ENCODE assay signal across 8 cellular contexts in genomic region chr2:238203973-238204683, GRCh38. TPM values are rescaled to one million over a fixed set of nuclear protein-coding genes. Genes with fewer than 3 reads are reported as not detected.
DNase-seq lines count a peak whose midpoint lies in the region; ATAC-seq and TF ChIP-seq lines count a peak whose summit lies in the region.

No MANE protein-coding gene starts in this region.

- H3K4me3 ChIP-seq in iPS-18c (ENCODE audit: insufficient read depth, low read depth, low read length): peak overlapping the region; percentile 48; the same call in 1 of the 2 replicates

- no peaks in the 10 kb centered on the region for H3K9me3 Mint-ChIP-seq in activated T-helper 2 cell treated with anti-CD3 and anti-CD28 coated beads, Interferon-gamma antibody, Interleukin-2, Interleukin-4, amounts not matched to agents 10 μg/mL and 5 μg/mL and 100 μg/mL, durations not matched to agents 14 hours and 24 hours and 36 hours

- ATAC-seq in GM19023 (IDR thresholded peaks at IDR 0.05; ENCODE audit: unreplicated experiment) (peak; percentile 9), HG03439 (IDR thresholded peaks at IDR 0.05; ENCODE audit: unreplicated experiment) (peak; percentile 25), HG03571 (IDR thresholded peaks at IDR 0.05; ENCODE audit: unreplicated experiment) (no peak)

- no peak for TF ChIP-seq CTCF in GM10266 (IDR thresholded peaks at IDR 0.05; ENCODE audit: control insufficient read depth, insufficient read depth, low read depth, missing control alignments)

- H3K4me3 Mint-ChIP-seq in activated T-helper 2 cell treated with anti-CD3 and anti-CD28 coated beads, Interferon-gamma antibody, Interleukin-2, Interleukin-4, amounts not matched to agents 10 μg/mL and 5 μg/mL and 100 μg/mL, durations not matched to agents 14 hours and 24 hours and 36 hours (ENCODE audit: low read depth): peak overlapping the region; percentile 78

- H3K27ac Mint-ChIP-seq in activated T-helper 2 cell treated with anti-CD3 and anti-CD28 coated beads, Interferon-gamma antibody, Interleukin-2, Interleukin-4, amounts not matched to agents 10 μg/mL and 5 μg/mL and 100 μg/mL, durations not matched to agents 14 hours and 24 hours and 36 hours: peak overlapping the region; percentile 81

- DNase-seq in activated T-helper 2 cell treated with anti-CD3 and anti-CD28 coated beads, Interferon-gamma antibody, Interleukin-2, Interleukin-4, amounts not matched to agents 10 μg/mL and 5 μg/mL and 100 μg/mL, durations not matched to agents 14 hours and 24 hours and 36 hours (ENCODE audit: low spot score): no peak
- no peak for DNase-seq in substantia nigra (lab: John Stamatoyannopoulos, UW)
- no peak for DNase-seq in NCI-H524 treated with DMSO at 0.1 percent for 48 hours (lab: John Stamatoyannopoulos, UW)
- DNase-seq in GM10266 (ENCODE audit: extremely low spot score): no peak

- H3K36me3 Mint-ChIP-seq in activated T-helper 2 cell treated with anti-CD3 and anti-CD28 coated beads, Interferon-gamma antibody, Interleukin-2, Interleukin-4, amounts not matched to agents 10 μg/mL and 5 μg/mL and 100 μg/mL, durations not matched to agents 14 hours and 24 hours and 36 hours (ENCODE audit: low read depth): peaks cover 12% of the 10 kb centered on the region

- H3K27me3 Mint-ChIP-seq in activated T-helper 2 cell treated with anti-CD3 and anti-CD28 coated beads, Interferon-gamma antibody, Interleukin-2, Interleukin-4, amounts not matched to agents 10 μg/mL and 5 μg/mL and 100 μg/mL, durations not matched to agents 14 hours and 24 hours and 36 hours (ENCODE audit: low read depth): no peaks in the 10 kb centered on the region

- H3K27ac ChIP-seq in substantia nigra (ENCODE audit: low read depth, low read length, poor library complexity, severe bottlenecking): peak overlapping the region; percentile 95

- H3K9me3 ChIP-seq in iPS-18c (ENCODE audit: control insufficient read depth, insufficient read depth, low read length): peaks cover 2% of the 10 kb centered on the region

- peaks cover 23% of the 10 kb centered on the region for H3K4me1 Mint-ChIP-seq in activated T-helper 2 cell treated with anti-CD3 and anti-CD28 coated beads, Interferon-gamma antibody, Interleukin-2, Interleukin-4, amounts not matched to agents 10 μg/mL and 5 μg/mL and 100 μg/mL, durations not matched to agents 14 hours and 24 hours and 36 hours (ENCODE audit: low read depth)

- intact Hi-C loops in activated T-helper 2 cell treated with anti-CD3 and anti-CD28 coated beads, Interferon-gamma antibody, Interleukin-2, Interleukin-4, amounts not matched to agents 10 μg/mL and 5 μg/mL and 100 μg/mL, durations not matched to agents 14 hours and 24 hours and 36 hours (cut with micrococcal nuclease): loop anchor here (2.0 kb wide), 2 partner anchors 37 to 237 kb away; partner anchors contain the start of genes HES6 and UBE2F

RNA-seq across cellular contexts. Expression of gene ILKAP, which starts 0.6 kb away (rescaled TPM):
- 67.1 and 71.3 TPM in 2 replicates for total RNA-seq in activated T-helper 2 cell treated with anti-CD3 and anti-CD28 coated beads, Interferon-gamma antibody, Interleukin-2, Interleukin-4, amounts not matched to agents 10 μg/mL and 5 μg/mL and 100 μg/mL, durations not matched to agents 14 hours and 24 hours and 36 hours

RNA-seq across cellular contexts. Expression of gene HES6, which starts 35.7 kb away (rescaled TPM):
- total RNA-seq in activated T-helper 2 cell treated with anti-CD3 and anti-CD28 coated beads, Interferon-gamma antibody, Interleukin-2, Interleukin-4, amounts not matched to agents 10 μg/mL and 5 μg/mL and 100 μg/mL, durations not matched to agents 14 hours and 24 hours and 36 hours: 10.2 and 10.8 TPM in 2 replicates

RNA-seq across cellular contexts. Expression of gene ERFE, which starts 45.4 kb away (rescaled TPM):
- total RNA-seq in activated T-helper 2 cell treated with anti-CD3 and anti-CD28 coated beads, Interferon-gamma antibody, Interleukin-2, Interleukin-4, amounts not matched to agents 10 μg/mL and 5 μg/mL and 100 μg/mL, durations not matched to agents 14 hours and 24 hours and 36 hours: 0.46 and 1.1 TPM in 2 replicates
